Comparison of ENCODE assay signal across 8 cellular contexts in the genomic region with DNA sequence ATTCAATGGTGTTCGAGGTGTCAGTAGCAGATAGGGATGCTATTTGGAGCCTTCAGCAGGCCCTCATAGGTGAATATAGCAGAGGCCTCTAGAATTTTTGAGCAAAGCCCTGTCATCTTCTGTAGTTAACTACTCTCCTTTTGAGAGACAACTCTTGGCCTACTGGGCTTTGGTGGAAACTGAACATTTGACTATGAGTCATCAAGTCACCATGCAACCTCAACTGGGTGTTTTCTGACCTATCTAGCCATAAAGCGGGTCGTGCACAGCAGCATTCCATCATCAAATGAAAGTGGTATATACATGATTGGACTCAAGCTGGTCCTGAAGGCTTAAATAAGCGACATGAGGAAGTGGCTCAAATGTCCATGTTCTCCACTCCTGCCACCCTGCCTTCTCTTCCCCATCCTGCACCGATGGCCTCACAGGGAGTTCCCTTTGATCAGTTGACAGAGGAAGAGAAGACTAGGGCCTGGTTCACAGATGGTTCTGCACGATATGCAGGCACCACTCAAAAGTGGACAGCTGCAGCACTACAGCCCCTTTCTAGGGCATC.
DNase-seq lines count a peak whose midpoint lies in the region; ATAC-seq lines count a peak whose summit lies in the region.
"Not testable (repeated sequence)": the region's sequence is repeated elsewhere in the genome, so short reads cannot be mapped to it uniquely, and the experiment has no call there.

No MANE protein-coding gene starts in this region.

- not testable (repeated sequence) for H3K4me3 Mint-ChIP-seq in activated naive CD8-positive, alpha-beta T cell treated with anti-CD3 and anti-CD28 coated beads, Interleukin-2, amount 50 U/mL, for 24 hours

- peaks cover 46% of the 10 kb centered on the region for H3K4me1 Mint-ChIP-seq in activated naive CD8-positive, alpha-beta T cell treated with anti-CD3 and anti-CD28 coated beads, Interleukin-2, amount 50 U/mL, for 24 hours

- not testable (repeated sequence) for H3K9me3 Mint-ChIP-seq in activated naive CD8-positive, alpha-beta T cell treated with anti-CD3 and anti-CD28 coated beads, Interleukin-2, amount 50 U/mL, for 24 hours

- peak; percentile 4 for DNase-seq in CD1c-positive myeloid dendritic cell (ENCODE audit: extremely low spot score)
- not testable (repeated sequence) for DNase-seq in activated naive CD8-positive, alpha-beta T cell treated with anti-CD3 and anti-CD28 coated beads, Interleukin-2, amount 50 U/mL, for 24 hours

- H3K36me3 Mint-ChIP-seq in activated naive CD8-positive, alpha-beta T cell treated with anti-CD3 and anti-CD28 coated beads, Interleukin-2, amount 50 U/mL, for 24 hours (ENCODE audit: low read depth) = not testable (repeated sequence)

- not testable (repeated sequence) for H3K27me3 Mint-ChIP-seq in activated naive CD8-positive, alpha-beta T cell treated with anti-CD3 and anti-CD28 coated beads, Interleukin-2, amount 50 U/mL, for 24 hours

- H3K27ac Mint-ChIP-seq in activated naive CD8-positive, alpha-beta T cell treated with anti-CD3 and anti-CD28 coated beads, Interleukin-2, amount 50 U/mL, for 24 hours = not testable (repeated sequence)

- ATAC-seq in GM18873 (IDR thresholded peaks at IDR 0.05; ENCODE audit: low FRiP score, unreplicated experiment) (peak; percentile 48), GM21390 (IDR thresholded peaks at IDR 0.05; ENCODE audit: unreplicated experiment) (peak; percentile 38), HG02642 (IDR thresholded peaks at IDR 0.05; ENCODE audit: poor library complexity, unreplicated experiment) (peak; percentile 41), HG03060 (IDR thresholded peaks at IDR 0.05; ENCODE audit: low read depth, unreplicated experiment) (peak; percentile 22), HG03520 (IDR thresholded peaks at IDR 0.05; ENCODE audit: unreplicated experiment) (peak; percentile 42)
- peak; percentile 3 to 25 for ATAC-seq in activated CD4-positive, CD25-positive, alpha-beta regulatory T cell treated with anti-CD3 and anti-CD28 coated beads, Interleukin-2, amount 50 U/mL, for 24 hours
- peak; percentile 50 for ATAC-seq in activated naive CD8-positive, alpha-beta T cell treated with anti-CD3 and anti-CD28 coated beads, Interleukin-2, amount 50 U/mL, for 24 hours
